ENCODE assay signal across 16 cellular contexts in genomic region chr2:201021914-201022313, GRCh38. TPM values are rescaled to one million over a fixed set of nuclear protein-coding genes. Genes with fewer than 3 reads are reported as not detected.
A peak's percentile ranks its signal among the peaks of the same experiment; 100 is the strongest.
DNase-seq lines count a peak whose midpoint lies in the region; ATAC-seq and TF ChIP-seq lines count a peak whose summit lies in the region.
"Had no signal": no experiment of that assay in that cellular context is flagged by ENCODE, and none has a peak within 500 bp of the region (broad histone marks: within the 10 kb centered on the region; RNA-seq: fewer than 3 reads in every experiment).

No MANE protein-coding gene starts in this region.

- H3K36me3 Mint-ChIP-seq in activated CD4-positive, alpha-beta T cell treated with anti-CD3 and anti-CD28 coated beads, Interleukin-2, amount 10 ng/mL, durations not matched to agents 7 days and 5 days (ENCODE audit: low read depth) = peaks cover 22% of the 10 kb centered on the region
- H3K36me3 Mint-ChIP-seq in activated CD8-positive, alpha-beta T cell treated with anti-CD3 and anti-CD28 coated beads for 36 hours (ENCODE audit: low read depth) = peaks cover 16% of the 10 kb centered on the region
- peaks cover 10% of the 10 kb centered on the region for H3K36me3 Mint-ChIP-seq in natural killer cell treated with Interleukin-12 subunit alpha and Interleukin-12 subunit beta and Interleukin-15 and Interleukin-18, amount 100 ng/mL, for 72 hours
- H3K36me3 Mint-ChIP-seq: WTC11 had no signal

- peaks cover 43% of the 10 kb centered on the region for H3K36me3 ChIP-seq in left ventricle myocardium inferior
- H3K36me3 ChIP-seq: brain microvascular endothelial cell, ovary had no signal

- POLR2A ChIA-PET in activated CD4-positive, alpha-beta T cell treated with anti-CD3 and anti-CD28 coated beads, Interleukin-2, amount 10 ng/mL, durations not matched to agents 7 days and 5 days (lab: Charles Lee) = no interaction called here
- POLR2A ChIA-PET in activated CD8-positive, alpha-beta T cell treated with anti-CD3 and anti-CD28 coated beads for 36 hours (lab: Charles Lee) = interaction anchor here (1.0 kb wide), 1 partner anchor 105 kb away, joined by 3 read pairs; no protein-coding TSS in a partner anchor

- H3K9me3 Mint-ChIP-seq in activated CD4-positive, alpha-beta T cell treated with anti-CD3 and anti-CD28 coated beads, Interleukin-2, amount 10 ng/mL, durations not matched to agents 7 days and 5 days = no peaks in the 10 kb centered on the region
- H3K9me3 Mint-ChIP-seq in activated CD8-positive, alpha-beta T cell treated with anti-CD3 and anti-CD28 coated beads for 36 hours = no peaks in the 10 kb centered on the region
- no peaks in the 10 kb centered on the region for H3K9me3 Mint-ChIP-seq in natural killer cell treated with Interleukin-12 subunit alpha and Interleukin-12 subunit beta and Interleukin-15 and Interleukin-18, amount 100 ng/mL, for 72 hours
- H3K9me3 Mint-ChIP-seq: WTC11 had no signal

- ATAC-seq in HG03442 (IDR thresholded peaks at IDR 0.05; ENCODE audit: unreplicated experiment) = peak; percentile 38
- peak; percentile 30 for ATAC-seq in activated CD8-positive, alpha-beta T cell treated with anti-CD3 and anti-CD28 coated beads for 36 hours
- no peak for ATAC-seq in natural killer cell treated with Interleukin-12 subunit alpha and Interleukin-12 subunit beta and Interleukin-15 and Interleukin-18, amount 100 ng/mL, for 72 hours
- ATAC-seq: SK-N-SH treated with all-trans-retinoic acid at 6 μM for 48 hours, WTC11 had no signal

- H3K27me3 ChIP-seq in left ventricle myocardium inferior (ENCODE audit: low read depth) = no peaks in the 10 kb centered on the region
- H3K27me3 ChIP-seq: brain microvascular endothelial cell, ovary had no signal

- H3K27ac ChIP-seq in left ventricle myocardium inferior (replicated peaks) = no peak overlapping the region
- H3K27ac ChIP-seq: brain microvascular endothelial cell, ovary, skin epidermis had no signal

- H3K4me1 Mint-ChIP-seq in activated CD4-positive, alpha-beta T cell treated with anti-CD3 and anti-CD28 coated beads, Interleukin-2, amount 10 ng/mL, durations not matched to agents 7 days and 5 days = peaks cover 21% of the 10 kb centered on the region
- peaks cover 18% of the 10 kb centered on the region for H3K4me1 Mint-ChIP-seq in activated CD8-positive, alpha-beta T cell treated with anti-CD3 and anti-CD28 coated beads for 36 hours (ENCODE audit: low read depth)
- H3K4me1 Mint-ChIP-seq in natural killer cell treated with Interleukin-12 subunit alpha and Interleukin-12 subunit beta and Interleukin-15 and Interleukin-18, amount 100 ng/mL, for 72 hours (ENCODE audit: low read depth in 2 of 2) = peaks cover 23 to 25% of the 10 kb centered on the region in 2 donors
- H3K4me1 Mint-ChIP-seq: mesothelial cell of epicardium, WTC11 had no signal

- H3K4me1 ChIP-seq in left ventricle myocardium inferior = peaks cover 20% of the 10 kb centered on the region

- H3K27me3 Mint-ChIP-seq in activated CD4-positive, alpha-beta T cell treated with anti-CD3 and anti-CD28 coated beads, Interleukin-2, amount 10 ng/mL, durations not matched to agents 7 days and 5 days = no peaks in the 10 kb centered on the region
- no peaks in the 10 kb centered on the region for H3K27me3 Mint-ChIP-seq in activated CD8-positive, alpha-beta T cell treated with anti-CD3 and anti-CD28 coated beads for 36 hours
- H3K27me3 Mint-ChIP-seq in natural killer cell treated with Interleukin-12 subunit alpha and Interleukin-12 subunit beta and Interleukin-15 and Interleukin-18, amount 100 ng/mL, for 72 hours = no peaks in the 10 kb centered on the region

- CTCF ChIA-PET in activated CD4-positive, alpha-beta T cell treated with anti-CD3 and anti-CD28 coated beads, Interleukin-2, amount 10 ng/mL, durations not matched to agents 7 days and 5 days (lab: Charles Lee) = interaction anchor here (0.7 to 1.4 kb wide), 4 partner anchors 9 to 58 kb away, joined by 3 to 5 read pairs (median 4); partner anchors contain the start of gene ORC2
- CTCF ChIA-PET in activated CD8-positive, alpha-beta T cell treated with anti-CD3 and anti-CD28 coated beads for 36 hours (lab: Charles Lee) = interaction anchor here (1.2 to 1.3 kb wide), 2 partner anchors 47 to 120 kb away, joined by 3 read pairs; no protein-coding TSS in a partner anchor

- peaks cover 7% of the 10 kb centered on the region for H3K9me3 ChIP-seq in left ventricle myocardium inferior (replicated peaks)
- H3K9me3 ChIP-seq: ovary had no signal

- H3K4me3 Mint-ChIP-seq in activated CD4-positive, alpha-beta T cell treated with anti-CD3 and anti-CD28 coated beads, Interleukin-2, amount 10 ng/mL, durations not matched to agents 7 days and 5 days = no peak overlapping the region
- no peak overlapping the region for H3K4me3 Mint-ChIP-seq in activated CD8-positive, alpha-beta T cell treated with anti-CD3 and anti-CD28 coated beads for 36 hours
- no peak overlapping the region for H3K4me3 Mint-ChIP-seq in natural killer cell treated with Interleukin-12 subunit alpha and Interleukin-12 subunit beta and Interleukin-15 and Interleukin-18, amount 100 ng/mL, for 72 hours
- H3K4me3 Mint-ChIP-seq: mesothelial cell of epicardium, WTC11 had no signal

- DNase-seq in activated CD4-positive, alpha-beta T cell treated with anti-CD3 and anti-CD28 coated beads, Interleukin-2, amount 10 ng/mL, durations not matched to agents 7 days and 5 days = peak; percentile 15
- no peak for DNase-seq in activated CD4-positive, alpha-beta T cell treated with anti-CD3 and anti-CD28 coated beads, Interleukin-2, amount 50 U/mL, for 1 hour
- no peak for DNase-seq in activated CD8-positive, alpha-beta T cell treated with anti-CD3 and anti-CD28 coated beads for 36 hours
- no peak for DNase-seq in natural killer cell treated with Interleukin-12 subunit alpha and Interleukin-12 subunit beta and Interleukin-15 and Interleukin-18, amount 100 ng/mL, for 72 hours (ENCODE audit: low spot score)
- DNase-seq in NCI-H510A (lab: John Stamatoyannopoulos, UW) = no peak
- no peak for DNase-seq in GDM1 (lab: John Stamatoyannopoulos, UW)
- no peak for DNase-seq in left ventricle myocardium inferior
- DNase-seq: activated T-cell treated with anti-CD3 and anti-CD28 coated beads, Interleukin-2, amount 50 U/mL, for 48 hours; brain microvascular endothelial cell; effector CD4-positive, alpha-beta T cell; ovary had no signal

- TF ChIP-seq CTCF in activated CD8-positive, alpha-beta T cell treated with anti-CD3 and anti-CD28 coated beads for 36 hours (IDR thresholded peaks at IDR 0.05) = no peak
- no peak for TF ChIP-seq CTCF in left ventricle myocardium inferior (IDR thresholded peaks at IDR 0.05; ENCODE audit: borderline replicate concordance)

- intact Hi-C loops in activated CD8-positive, alpha-beta T cell treated with anti-CD3 and anti-CD28 coated beads for 36 hours (cut with micrococcal nuclease) = no loop called here
- intact Hi-C loops in left ventricle myocardium inferior (cut with micrococcal nuclease) = no loop called here

- H3K4me3 ChIP-seq in left ventricle myocardium inferior = no peak overlapping the region
- H3K4me3 ChIP-seq: ovary, skin epidermis had no signal

- peak overlapping the region; percentile 62 for H3K27ac Mint-ChIP-seq in activated CD4-positive, alpha-beta T cell treated with anti-CD3 and anti-CD28 coated beads, Interleukin-2, amount 10 ng/mL, durations not matched to agents 7 days and 5 days
- H3K27ac Mint-ChIP-seq in activated CD8-positive, alpha-beta T cell treated with anti-CD3 and anti-CD28 coated beads for 36 hours = peak overlapping the region; percentile 68
- peak overlapping the region; percentile 33 to 77 for H3K27ac Mint-ChIP-seq in natural killer cell treated with Interleukin-12 subunit alpha and Interleukin-12 subunit beta and Interleukin-15 and Interleukin-18, amount 100 ng/mL, for 72 hours
- H3K27ac Mint-ChIP-seq: mesothelial cell of epicardium, WTC11 had no signal

RNA-seq across cellular contexts. Expression of gene HYCC2, which starts 49.6 kb away (rescaled TPM):
- total RNA-seq in activated CD4-positive, alpha-beta T cell treated with anti-CD3 and anti-CD28 coated beads, Interleukin-2, amount 10 ng/mL, durations not matched to agents 7 days and 5 days = 10 to 100 TPM; 31.4 to 32.0 TPM
- total RNA-seq in activated CD8-positive, alpha-beta T cell treated with anti-CD3 and anti-CD28 coated beads for 36 hours = 10 to 100 TPM; 24.7 to 26.9 TPM
- 10 to 100 TPM; 55.0 to 64.6 TPM for total RNA-seq in natural killer cell treated with Interleukin-12 subunit alpha and Interleukin-12 subunit beta and Interleukin-15 and Interleukin-18, amount 100 ng/mL, for 72 hours
- 11.5 TPM for total RNA-seq in left ventricle myocardium inferior

RNA-seq across cellular contexts. Expression of gene NDUFB3, which starts 49.9 kb away (rescaled TPM):
- total RNA-seq in activated CD4-positive, alpha-beta T cell treated with anti-CD3 and anti-CD28 coated beads, Interleukin-2, amount 10 ng/mL, durations not matched to agents 7 days and 5 days = 100 to 1,000 TPM; 134 to 147 TPM
- total RNA-seq in activated CD8-positive, alpha-beta T cell treated with anti-CD3 and anti-CD28 coated beads for 36 hours = 100 to 1,000 TPM; 134 to 140 TPM
- total RNA-seq in natural killer cell treated with Interleukin-12 subunit alpha and Interleukin-12 subunit beta and Interleukin-15 and Interleukin-18, amount 100 ng/mL, for 72 hours = 100 to 1,000 TPM; 104 to 124 TPM
- 466 TPM for total RNA-seq in left ventricle myocardium inferior

RNA-seq across cellular contexts. Expression of gene ORC2, which starts 58.5 kb away (rescaled TPM):
- 10 to 100 TPM; 49.2 to 52.6 TPM for total RNA-seq in activated CD4-positive, alpha-beta T cell treated with anti-CD3 and anti-CD28 coated beads, Interleukin-2, amount 10 ng/mL, durations not matched to agents 7 days and 5 days
- 10 to 100 TPM; 51.3 to 59.2 TPM for total RNA-seq in activated CD8-positive, alpha-beta T cell treated with anti-CD3 and anti-CD28 coated beads for 36 hours
- total RNA-seq in natural killer cell treated with Interleukin-12 subunit alpha and Interleukin-12 subunit beta and Interleukin-15 and Interleukin-18, amount 100 ng/mL, for 72 hours = 10 to 100 TPM; 33.8 to 43.9 TPM
- total RNA-seq in left ventricle myocardium inferior = 24.5 TPM

Comparison
In these comparisons a context has a peak if more than half of its experiments do, and no peak if none do; other contexts are left out.
1. ATAC-seq: peak in HG03442 (single experiment) and activated CD8-positive, alpha-beta T cell treated with anti-CD3 and anti-CD28 coated beads for 36 hours (single experiment); none in natural killer cell treated with Interleukin-12 subunit alpha and Interleukin-12 subunit beta and Interleukin-15 and Interleukin-18, amount 100 ng/mL, for 72 hours (0 of 2).
2. Peak in every context shown above with its lines, with median percentiles within 50 percentile points of each other: H3K27ac Mint-ChIP-seq.